ENCODE assay signal across 8 cellular contexts in genomic region chr9:33159760-33160127, GRCh38. TPM values are rescaled to one million over a fixed set of nuclear protein-coding genes. Genes with fewer than 3 reads are reported as not detected.
A peak's percentile ranks its signal among the peaks of the same experiment; 100 is the strongest.
DNase-seq lines count a peak whose midpoint lies in the region; ATAC-seq and TF ChIP-seq lines count a peak whose summit lies in the region.

No MANE protein-coding gene starts in this region.

- peak overlapping the region; percentile 95 to 98 for H3K4me3 Mint-ChIP-seq in effector memory CD8-positive, alpha-beta T cell
- H3K4me3 Mint-ChIP-seq in nephron: peak overlapping the region; percentile 7 to 71 (median 55)
- peak overlapping the region; percentile 85 for H3K4me3 Mint-ChIP-seq in type B pancreatic cell

- peak overlapping the region; percentile 49 for H3K4me2 ChIP-seq in Karpas-422 (ENCODE audit: low read depth, low read length, poor library complexity, severe bottlenecking)

- H3K36me3 ChIP-seq in Karpas-422 (ENCODE audit: insufficient read depth, low read length): no peaks in the 10 kb centered on the region

- no peak overlapping the region for H2AFZ ChIP-seq in Karpas-422 (ENCODE audit: low read length)

- peaks cover 30% of the 10 kb centered on the region for H3K4me1 ChIP-seq in Karpas-422 (ENCODE audit: low read length)

- H3K4me3 ChIP-seq in Karpas-422 (ENCODE audit: low read length): peak overlapping the region; percentile 23; the same call in 1 of the 2 replicates

- H3K9me3 ChIP-seq in Karpas-422 (ENCODE audit: low read length): no peaks in the 10 kb centered on the region

- peaks cover 70% of the 10 kb centered on the region for H3K36me3 Mint-ChIP-seq in effector memory CD8-positive, alpha-beta T cell (ENCODE audit: insufficient read depth)
- no peaks in the 10 kb centered on the region for H3K36me3 Mint-ChIP-seq in nephron (ENCODE audit: low read depth)
- H3K36me3 Mint-ChIP-seq in type B pancreatic cell: peaks cover 7% of the 10 kb centered on the region

- no peaks in the 10 kb centered on the region for H3K9me3 Mint-ChIP-seq in effector memory CD8-positive, alpha-beta T cell
- H3K9me3 Mint-ChIP-seq in nephron (no peaks in the 10 kb centered on the region), type B pancreatic cell (no peaks in the 10 kb centered on the region)

- no peak overlapping the region for H3K9ac ChIP-seq in Karpas-422 (ENCODE audit: low read length)

- H3K9me2 ChIP-seq in Karpas-422 (replicated peaks; ENCODE audit: insufficient read depth, low read length): no peaks in the 10 kb centered on the region

- H3K27ac ChIP-seq in Karpas-422 (ENCODE audit: low read length): no peak overlapping the region

- peaks cover 84 to 91% of the 10 kb centered on the region in 2 donors for H3K4me1 Mint-ChIP-seq in effector memory CD8-positive, alpha-beta T cell (ENCODE audit: low read depth in 2 of 2)
- H3K4me1 Mint-ChIP-seq in nephron (peaks cover 86% of the 10 kb centered on the region), type B pancreatic cell (ENCODE audit: unreplicated experiment) (peaks cover 60% of the 10 kb centered on the region)

- no peaks in the 10 kb centered on the region for H3K27me3 Mint-ChIP-seq in effector memory CD8-positive, alpha-beta T cell
- H3K27me3 Mint-ChIP-seq in nephron (ENCODE audit: low read depth) (no peaks in the 10 kb centered on the region), type B pancreatic cell (no peaks in the 10 kb centered on the region)

- TF ChIP-seq CTCF in nephron (IDR thresholded peaks at IDR 0.05; ENCODE audit: unreplicated experiment in 3 of 3) (no peak), type B pancreatic cell (conservative IDR thresholded peaks at IDR 0.05) (no peak)

- peaks cover 35% of the 10 kb centered on the region; the same call in 1 of the 2 replicates for H4K20me1 ChIP-seq in Karpas-422 (ENCODE audit: insufficient read depth, low read depth, low read length)

- intact Hi-C loops in Right ventricle myocardium inferior (cut with DNase I): no loop called here
- intact Hi-C loops in cardiac septum (cut with DNase I): loop anchor here (5.0 kb wide), 1 partner anchor 57 kb away; no protein-coding TSS in a partner anchor

- DNase-seq in Right ventricle myocardium inferior (ENCODE audit: missing footprints) (peak; percentile 80), cardiac septum (ENCODE audit: low spot score) (no peak), Karpas-422 (no peak), type B pancreatic cell (ENCODE audit: extremely low spot score, unreplicated experiment) (no peak)
- peak; percentile 52 for DNase-seq in activated CD4-positive, alpha-beta T cell treated with anti-CD3 and anti-CD28 coated beads, Interleukin-2, amount 50 U/mL, for 1 hour
- DNase-seq in effector memory CD8-positive, alpha-beta T cell: peak; percentile 61 to 65 (median 63)

- H3K27me3 ChIP-seq in Karpas-422 (ENCODE audit: low read length): no peaks in the 10 kb centered on the region

- peak; percentile 8 for ATAC-seq in Right ventricle myocardium inferior
- ATAC-seq in effector memory CD8-positive, alpha-beta T cell (replicated peaks): peak; percentile 67
- no peak for ATAC-seq in HG02938 (IDR thresholded peaks at IDR 0.05; ENCODE audit: unreplicated experiment)

- H3K27ac Mint-ChIP-seq in effector memory CD8-positive, alpha-beta T cell: peak overlapping the region; percentile 99 to 100
- peak overlapping the region; percentile 93 to 99 (median 99) for H3K27ac Mint-ChIP-seq in nephron
- peak overlapping the region; percentile 98 for H3K27ac Mint-ChIP-seq in type B pancreatic cell

- no peaks in the 10 kb centered on the region for H3K79me2 ChIP-seq in Karpas-422 (ENCODE audit: low read length)

RNA-seq across cellular contexts. Expression of gene B4GALT1, which starts 7.4 kb away (rescaled TPM):
- total RNA-seq in Right ventricle myocardium inferior (43.6 TPM), cardiac septum (35.7 TPM), type B pancreatic cell (ENCODE audit: low replicate concordance) (91.9 and 150 TPM in 2 replicates)
- 4.0 and 6.9 TPM in 2 replicates for total RNA-seq in Karpas-422 (2014; rRNA removed; shearing (Covaris generic); ENCODE audit: low replicate concordance)

Comparison
In these comparisons a context has a peak if more than half of its experiments do, and no peak if none do; other contexts are left out.
1. DNase-seq: peak in Right ventricle myocardium inferior (single experiment), activated CD4-positive, alpha-beta T cell treated with anti-CD3 and anti-CD28 coated beads, Interleukin-2, amount 50 U/mL, for 1 hour (single experiment) and effector memory CD8-positive, alpha-beta T cell (3 of 3); none in cardiac septum (single experiment), Karpas-422 (single experiment) and type B pancreatic cell (single experiment).
2. Peak in every context shown above with its lines, with median percentiles within 50 percentile points of each other: H3K27ac Mint-ChIP-seq and H3K4me3 Mint-ChIP-seq.